Comparison of ENCODE assay signal across 1 cellular context in genomic region chr11:61961570-61962212, GRCh38.
TF ChIP-seq lines count a peak whose summit lies in the region.

No MANE protein-coding gene starts in this region.

TF ChIP-seq in HepG2, 621 proteins besides CTCF, POLR2A, EP300 and RAD21 (continued from another document and continues in another):
- TF ChIP-seq HNF1A (IDR thresholded peaks at IDR 0.05; ENCODE audit: low read depth), result no peak
- TF ChIP-seq HNF1A (CRISPR knock-in tag; IDR thresholded peaks at IDR 0.05; ENCODE audit: borderline replicate concordance), result no peak
- TF ChIP-seq SRF (IDR thresholded peaks at IDR 0.05; ENCODE audit: low read depth, low read length), result peak; percentile 34; the same call in 1 of the 2 replicates
- TF ChIP-seq ZNF329 (CRISPR knock-in tag; IDR thresholded peaks at IDR 0.05; ENCODE audit: low read depth), result no peak
- TF ChIP-seq ISX (CRISPR knock-in tag; conservative IDR thresholded peaks at IDR 0.05), result no peak
- TF ChIP-seq UBTF (CRISPR knock-in tag; IDR thresholded peaks at IDR 0.05), result 0 out of 2 replicates have a peak, but pooled peaks have one; percentile 25
- no peak for TF ChIP-seq ZFP41 (CRISPR knock-in tag; IDR thresholded peaks at IDR 0.05; ENCODE audit: borderline replicate concordance)
- TF ChIP-seq ZNF407 (CRISPR knock-in tag; IDR thresholded peaks at IDR 0.05; ENCODE audit: not compliant biosample characterization), result no peak
- TF ChIP-seq ZNF576 (CRISPR knock-in tag; IDR thresholded peaks at IDR 0.05), result no peak
- no peak for TF ChIP-seq ZNF615 (CRISPR knock-in tag; IDR thresholded peaks at IDR 0.05; ENCODE audit: borderline replicate concordance)
- TF ChIP-seq SMC3 (IDR thresholded peaks at IDR 0.05; ENCODE audit: low read length), result peak; percentile 11; the same call in 1 of the 2 replicates
- TF ChIP-seq ZNF781 (CRISPR knock-in tag; IDR thresholded peaks at IDR 0.05; ENCODE audit: borderline replicate concordance, not compliant biosample characterization), result no peak
- no peak for TF ChIP-seq YEATS4 (CRISPR knock-in tag; IDR thresholded peaks at IDR 0.05; ENCODE audit: borderline replicate concordance)
- TF ChIP-seq SMYD3 (CRISPR knock-in tag; IDR thresholded peaks at IDR 0.05), result 0 out of 2 replicates have a peak, but pooled peaks have one; percentile 42
- TF ChIP-seq ZNF503 (CRISPR knock-in tag; IDR thresholded peaks at IDR 0.05), result no peak
- no peak for TF ChIP-seq HNRNPH1 (optimal IDR thresholded peaks at IDR 0.05; ENCODE audit: low read depth, low read length)
- peak; percentile 94 for TF ChIP-seq PPARG (CRISPR knock-in tag; conservative IDR thresholded peaks at IDR 0.05)
- TF ChIP-seq ZNF383 (CRISPR knock-in tag; IDR thresholded peaks at IDR 0.05; ENCODE audit: borderline replicate concordance), result no peak
- TF ChIP-seq ZNF354B (CRISPR knock-in tag; IDR thresholded peaks at IDR 0.05), result 0 out of 2 replicates have a peak, but pooled peaks have one; percentile 37
- peak; percentile 40; the same call in 1 of the 2 replicates for TF ChIP-seq ZNF644 (CRISPR knock-in tag; IDR thresholded peaks at IDR 0.05; ENCODE audit: low read depth)
- no peak for TF ChIP-seq LRRFIP1 (CRISPR knock-in tag; conservative IDR thresholded peaks at IDR 0.05)
- TF ChIP-seq TFAP4 (IDR thresholded peaks at IDR 0.05; ENCODE audit: borderline replicate concordance, low read depth), result peak; percentile 83
- peak; percentile 38; the same call in 1 of the 2 replicates for TF ChIP-seq HDAC2 (CRISPR knock-in tag; IDR thresholded peaks at IDR 0.05)
- peak; percentile 56; the same call in 1 of the 2 replicates for TF ChIP-seq PHF21A (CRISPR knock-in tag; IDR thresholded peaks at IDR 0.05)
- no peak for TF ChIP-seq ZNF30 (CRISPR knock-in tag; IDR thresholded peaks at IDR 0.05)
- no peak for TF ChIP-seq CREM (IDR thresholded peaks at IDR 0.05)
- TF ChIP-seq CREM (CRISPR knock-in tag; IDR thresholded peaks at IDR 0.05), result no peak
- no peak for TF ChIP-seq ARNTL (CRISPR knock-in tag; IDR thresholded peaks at IDR 0.05)
- no peak for TF ChIP-seq ZNF296 (CRISPR knock-in tag; conservative IDR thresholded peaks at IDR 0.05)
- no peak for TF ChIP-seq GTF2F1 (IDR thresholded peaks at IDR 0.05; ENCODE audit: low read length)
- no peak for TF ChIP-seq ELF4 (CRISPR knock-in tag; IDR thresholded peaks at IDR 0.05; ENCODE audit: borderline replicate concordance)
- TF ChIP-seq KDM6A (CRISPR knock-in tag; IDR thresholded peaks at IDR 0.05; ENCODE audit: low read depth), result no peak
- TF ChIP-seq ELF3 (CRISPR knock-in tag; IDR thresholded peaks at IDR 0.05), result no peak
- no peak for TF ChIP-seq ZBTB7A (CRISPR knock-in tag; IDR thresholded peaks at IDR 0.05)
- TF ChIP-seq U2AF2 (IDR thresholded peaks at IDR 0.05; ENCODE audit: low read depth, low read length), result no peak
- no peak for TF ChIP-seq NONO (IDR thresholded peaks at IDR 0.05)
- 0 out of 2 replicates have a peak, but pooled peaks have one; percentile 47 for TF ChIP-seq NONO (CRISPR knock-in tag; conservative IDR thresholded peaks at IDR 0.05)
- no peak for TF ChIP-seq JARID2 (CRISPR knock-in tag; IDR thresholded peaks at IDR 0.05; ENCODE audit: insufficient replicate concordance)
- TF ChIP-seq BCL6 (CRISPR knock-in tag; IDR thresholded peaks at IDR 0.05), result peak; percentile 32; the same call in 1 of the 2 replicates
- no peak for TF ChIP-seq SRSF9 (IDR thresholded peaks at IDR 0.05; ENCODE audit: borderline replicate concordance, insufficient read depth, low read depth, low read length, poor library complexity, severe bottlenecking)
- TF ChIP-seq SOX6 (IDR thresholded peaks at IDR 0.05), result no peak
- 0 out of 2 replicates have a peak, but pooled peaks have one; percentile 25 for TF ChIP-seq SOX6 (CRISPR knock-in tag; IDR thresholded peaks at IDR 0.05)
- no peak for TF ChIP-seq ZNF335 (CRISPR knock-in tag; IDR thresholded peaks at IDR 0.05)
- no peak for TF ChIP-seq LCORL (IDR thresholded peaks at IDR 0.05)
- TF ChIP-seq LCORL (CRISPR knock-in tag; IDR thresholded peaks at IDR 0.05), result peak; percentile 59; the same call in 1 of the 2 replicates
- no peak for TF ChIP-seq ZNF460 (CRISPR knock-in tag; IDR thresholded peaks at IDR 0.05; ENCODE audit: borderline replicate concordance)
- TF ChIP-seq MEF2D (CRISPR knock-in tag; IDR thresholded peaks at IDR 0.05), result no peak
- no peak for TF ChIP-seq ZNF552 (CRISPR knock-in tag; IDR thresholded peaks at IDR 0.05; ENCODE audit: borderline replicate concordance)
